Comparison of ENCODE assay signal across 1 cellular context in genomic region chr6:150150821-150151646, GRCh38.
A peak's percentile ranks its signal among the peaks of the same experiment; 100 is the strongest.
TF ChIP-seq lines count a peak whose summit lies in the region.

No MANE protein-coding gene starts in this region.

TF ChIP-seq in K562, 482 proteins besides CTCF, POLR2A, EP300 and RAD21 (continued from another document and continues in another):
- no peak for TF ChIP-seq PATZ1 (CRISPR knock-in tag; IDR thresholded peaks at IDR 0.05; ENCODE audit: borderline replicate concordance)
- TF ChIP-seq ZBTB8A (IDR thresholded peaks at IDR 0.05; ENCODE audit: partially characterized antibody) = no peak
- TF ChIP-seq CBX1 (IDR thresholded peaks at IDR 0.05; ENCODE audit: low read depth) = no peak
- TF ChIP-seq ZBTB26 (CRISPR knock-in tag; IDR thresholded peaks at IDR 0.05) = 0 out of 2 replicates have a peak, but pooled peaks have one; percentile 70
- no peak for TF ChIP-seq ZNF408 (CRISPR knock-in tag; IDR thresholded peaks at IDR 0.05; ENCODE audit: low read depth)
- peak; percentile 91 for TF ChIP-seq RNF2 (IDR thresholded peaks at IDR 0.05)
- no peak for TF ChIP-seq PTBP1 (IDR thresholded peaks at IDR 0.05; ENCODE audit: low read depth, low read length)
- TF ChIP-seq RCOR1 (IDR thresholded peaks at IDR 0.05; ENCODE audit: borderline replicate concordance in 1 of 2, low read depth in 2 of 2, low read length in 2 of 2) = peak; percentile 87 to 99
- no peak for TF ChIP-seq SIN3B (IDR thresholded peaks at IDR 0.05; ENCODE audit: low read depth)
- no peak for TF ChIP-seq ZNF695 (CRISPR knock-in tag; IDR thresholded peaks at IDR 0.05)
- no peak for TF ChIP-seq THAP7 (CRISPR knock-in tag; IDR thresholded peaks at IDR 0.05)
- TF ChIP-seq ZBTB5 (IDR thresholded peaks at IDR 0.05) = peak; percentile 74; the same call in 1 of the 2 replicates
- no peak for TF ChIP-seq ETS1 (conservative IDR thresholded peaks at IDR 0.05; ENCODE audit: control insufficient read depth, low read depth, low read length)
- no peak for TF ChIP-seq GMEB1 (CRISPR knock-in tag; IDR thresholded peaks at IDR 0.05)
- TF ChIP-seq COPS2 (conservative IDR thresholded peaks at IDR 0.05) = no peak
- TF ChIP-seq ZHX1 (conservative IDR thresholded peaks at IDR 0.05; ENCODE audit: low read length) = 0 out of 2 replicates have a peak, but pooled peaks have one; percentile 28
- no peak for TF ChIP-seq CHD4 (IDR thresholded peaks at IDR 0.05; ENCODE audit: insufficient read depth, insufficient replicate concordance, low read depth, low read length, poor library complexity, severe bottlenecking)
- TF ChIP-seq MNT (conservative IDR thresholded peaks at IDR 0.05) = peak; percentile 67 to 83; a peak in 3 of 4 replicates
- TF ChIP-seq ZNF174 (CRISPR knock-in tag; IDR thresholded peaks at IDR 0.05) = no peak
- peak; percentile 99 for TF ChIP-seq CREB3L1 (IDR thresholded peaks at IDR 0.05; ENCODE audit: borderline replicate concordance, low read depth)
- no peak for TF ChIP-seq ILF3 (IDR thresholded peaks at IDR 0.05; ENCODE audit: borderline replicate concordance)
- TF ChIP-seq ZFP36 (IDR thresholded peaks at IDR 0.05; ENCODE audit: low read depth, low read length, partially characterized antibody) = peak; percentile 41
- peak; percentile 91 for TF ChIP-seq TAL1 (IDR thresholded peaks at IDR 0.05)
- no peak for TF ChIP-seq ZNF76 (CRISPR knock-in tag; IDR thresholded peaks at IDR 0.05; ENCODE audit: borderline replicate concordance)
- TF ChIP-seq DDX20 (tag; IDR thresholded peaks at IDR 0.05; ENCODE audit: low read depth) = no peak
- TF ChIP-seq STAG1 (CRISPR knock-in tag; IDR thresholded peaks at IDR 0.05; ENCODE audit: borderline replicate concordance) = no peak
- TF ChIP-seq ZNF311 (CRISPR knock-in tag; IDR thresholded peaks at IDR 0.05) = no peak
- no peak for TF ChIP-seq BDP1 (IDR thresholded peaks at IDR 0.05; ENCODE audit: insufficient read depth, insufficient read length)
- no peak; the same call in none of the 2 replicates for TF ChIP-seq TOE1 (IDR thresholded peaks at IDR 0.05; ENCODE audit: borderline replicate concordance)
- TF ChIP-seq TOE1 (CRISPR knock-in tag; IDR thresholded peaks at IDR 0.05; ENCODE audit: borderline replicate concordance, low read depth) = no peak
- no peak for TF ChIP-seq FIP1L1 (IDR thresholded peaks at IDR 0.05; ENCODE audit: low read depth, low read length, poor library complexity, severe bottlenecking)
- no peak for TF ChIP-seq TFAM (CRISPR knock-in tag; conservative IDR thresholded peaks at IDR 0.05)
- TF ChIP-seq ZNF407 (IDR thresholded peaks at IDR 0.05; ENCODE audit: low read depth) = peak; percentile 59; the same call in 1 of the 2 replicates
